Comparison of ENCODE assay signal across 2 cellular contexts in genomic region chr9:105678163-105678562, GRCh38.
TF ChIP-seq lines count a peak whose summit lies in the region.

No MANE protein-coding gene starts in this region.

TF ChIP-seq in GM23338, 12 proteins besides CTCF, POLR2A, EP300 and RAD21:
- TF ChIP-seq JUNB (IDR thresholded peaks at IDR 0.05; ENCODE audit: unreplicated experiment) = no peak
- TF ChIP-seq EZH2 (IDR thresholded peaks at IDR 0.05; ENCODE audit: low read depth, unreplicated experiment) = no peak
- TF ChIP-seq CREB1 (CRISPR knock-in tag; IDR thresholded peaks at IDR 0.05; ENCODE audit: low read depth) = no peak
- TF ChIP-seq, protein P1, sequence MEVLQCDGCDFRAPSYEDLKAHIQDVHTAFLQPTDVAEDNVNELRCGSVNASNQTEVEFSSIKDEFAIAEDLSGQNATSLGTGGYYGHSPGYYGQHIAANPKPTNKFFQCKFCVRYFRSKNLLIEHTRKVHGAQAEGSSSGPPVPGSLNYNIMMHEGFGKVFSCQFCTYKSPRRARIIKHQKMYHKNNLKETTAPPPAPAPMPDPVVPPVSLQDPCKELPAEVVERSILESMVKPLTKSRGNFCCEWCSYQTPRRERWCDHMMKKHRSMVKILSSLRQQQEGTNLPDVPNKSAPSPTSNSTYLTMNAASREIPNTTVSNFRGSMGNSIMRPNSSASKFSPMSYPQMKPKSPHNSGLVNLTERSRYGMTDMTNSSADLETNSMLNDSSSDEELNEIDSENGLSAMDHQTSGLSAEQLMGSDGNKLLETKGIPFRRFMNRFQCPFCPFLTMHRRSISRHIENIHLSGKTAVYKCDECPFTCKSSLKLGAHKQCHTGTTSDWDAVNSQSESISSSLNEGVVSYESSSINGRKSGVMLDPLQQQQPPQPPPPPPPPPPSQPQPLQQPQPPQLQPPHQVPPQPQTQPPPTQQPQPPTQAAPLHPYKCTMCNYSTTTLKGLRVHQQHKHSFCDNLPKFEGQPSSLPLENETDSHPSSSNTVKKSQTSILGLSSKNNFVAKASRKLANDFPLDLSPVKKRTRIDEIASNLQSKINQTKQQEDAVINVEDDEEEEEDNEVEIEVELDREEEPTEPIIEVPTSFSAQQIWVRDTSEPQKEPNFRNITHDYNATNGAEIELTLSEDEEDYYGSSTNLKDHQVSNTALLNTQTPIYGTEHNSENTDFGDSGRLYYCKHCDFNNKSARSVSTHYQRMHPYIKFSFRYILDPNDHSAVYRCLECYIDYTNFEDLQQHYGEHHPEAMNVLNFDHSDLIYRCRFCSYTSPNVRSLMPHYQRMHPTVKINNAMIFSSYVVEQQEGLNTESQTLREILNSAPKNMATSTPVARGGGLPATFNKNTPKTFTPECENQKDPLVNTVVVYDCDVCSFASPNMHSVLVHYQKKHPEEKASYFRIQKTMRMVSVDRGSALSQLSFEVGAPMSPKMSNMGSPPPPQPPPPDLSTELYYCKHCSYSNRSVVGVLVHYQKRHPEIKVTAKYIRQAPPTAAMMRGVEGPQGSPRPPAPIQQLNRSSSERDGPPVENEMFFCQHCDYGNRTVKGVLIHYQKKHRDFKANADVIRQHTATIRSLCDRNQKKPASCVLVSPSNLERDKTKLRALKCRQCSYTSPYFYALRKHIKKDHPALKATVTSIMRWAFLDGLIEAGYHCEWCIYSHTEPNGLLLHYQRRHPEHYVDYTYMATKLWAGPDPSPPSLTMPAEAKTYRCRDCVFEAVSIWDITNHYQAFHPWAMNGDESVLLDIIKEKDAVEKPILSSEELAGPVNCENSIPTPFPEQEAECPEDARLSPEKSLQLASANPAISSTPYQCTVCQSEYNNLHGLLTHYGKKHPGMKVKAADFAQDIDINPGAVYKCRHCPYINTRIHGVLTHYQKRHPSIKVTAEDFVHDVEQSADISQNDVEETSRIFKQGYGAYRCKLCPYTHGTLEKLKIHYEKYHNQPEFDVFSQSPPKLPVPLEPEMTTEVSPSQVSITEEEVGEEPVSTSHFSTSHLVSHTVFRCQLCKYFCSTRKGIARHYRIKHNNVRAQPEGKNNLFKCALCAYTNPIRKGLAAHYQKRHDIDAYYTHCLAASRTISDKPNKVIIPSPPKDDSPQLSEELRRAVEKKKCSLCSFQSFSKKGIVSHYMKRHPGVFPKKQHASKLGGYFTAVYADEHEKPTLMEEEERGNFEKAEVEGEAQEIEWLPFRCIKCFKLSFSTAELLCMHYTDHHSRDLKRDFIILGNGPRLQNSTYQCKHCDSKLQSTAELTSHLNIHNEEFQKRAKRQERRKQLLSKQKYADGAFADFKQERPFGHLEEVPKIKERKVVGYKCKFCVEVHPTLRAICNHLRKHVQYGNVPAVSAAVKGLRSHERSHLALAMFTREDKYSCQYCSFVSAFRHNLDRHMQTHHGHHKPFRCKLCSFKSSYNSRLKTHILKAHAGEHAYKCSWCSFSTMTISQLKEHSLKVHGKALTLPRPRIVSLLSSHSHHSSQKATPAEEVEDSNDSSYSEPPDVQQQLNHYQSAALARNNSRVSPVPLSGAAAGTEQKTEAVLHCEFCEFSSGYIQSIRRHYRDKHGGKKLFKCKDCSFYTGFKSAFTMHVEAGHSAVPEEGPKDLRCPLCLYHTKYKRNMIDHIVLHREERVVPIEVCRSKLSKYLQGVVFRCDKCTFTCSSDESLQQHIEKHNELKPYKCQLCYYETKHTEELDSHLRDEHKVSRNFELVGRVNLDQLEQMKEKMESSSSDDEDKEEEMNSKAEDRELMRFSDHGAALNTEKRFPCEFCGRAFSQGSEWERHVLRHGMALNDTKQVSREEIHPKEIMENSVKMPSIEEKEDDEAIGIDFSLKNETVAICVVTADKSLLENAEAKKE (CRISPR knock-in tag; IDR thresholded peaks at IDR 0.05) = no peak
- no peak for TF ChIP-seq NANOG (IDR thresholded peaks at IDR 0.05; ENCODE audit: borderline replicate concordance)
- no peak for TF ChIP-seq POLR2AphosphoS5 (IDR thresholded peaks at IDR 0.05; ENCODE audit: low read depth)
- no peak for TF ChIP-seq ETS1 (IDR thresholded peaks at IDR 0.05)
- no peak for TF ChIP-seq ZNF331 (CRISPR knock-in tag; IDR thresholded peaks at IDR 0.05; ENCODE audit: low read depth)
- TF ChIP-seq REST (IDR thresholded peaks at IDR 0.05; ENCODE audit: unreplicated experiment) = no peak
- TF ChIP-seq ZNF114 (CRISPR knock-in tag; IDR thresholded peaks at IDR 0.05) = no peak
- TF ChIP-seq STAT1 (IDR thresholded peaks at IDR 0.05; ENCODE audit: unreplicated experiment) = no peak
- no peak for TF ChIP-seq EZH2phosphoT487 (IDR thresholded peaks at IDR 0.05; ENCODE audit: unreplicated experiment)

TF ChIP-seq in H1, 55 proteins besides CTCF, POLR2A, EP300 and RAD21:
- TF ChIP-seq SIN3A (conservative IDR thresholded peaks at IDR 0.05 in 1 of 2, IDR thresholded peaks at IDR 0.05 in 1 of 2; ENCODE audit: low read depth in 1 of 2, low read length in 2 of 2) (no peak), SAP30 (IDR thresholded peaks at IDR 0.05; ENCODE audit: insufficient read depth, insufficient replicate concordance, low read length) (no peak), GTF2F1 (IDR thresholded peaks at IDR 0.05; ENCODE audit: borderline replicate concordance, low read depth, low read length) (no peak), CHD1 (IDR thresholded peaks at IDR 0.05; ENCODE audit: low read depth, low read length) (no peak), POLR2AphosphoS5 (IDR thresholded peaks at IDR 0.05; ENCODE audit: low read depth, low read length) (no peak), PHF8 (conservative IDR thresholded peaks at IDR 0.05; ENCODE audit: low read depth, low read length) (no peak), POU5F1 (IDR thresholded peaks at IDR 0.05; ENCODE audit: low read depth, low read length) (no peak), BCL11A (IDR thresholded peaks at IDR 0.05; ENCODE audit: low read depth in 2 of 2, low read length in 2 of 2) (no peak), FOSL1 (IDR thresholded peaks at IDR 0.05; ENCODE audit: insufficient read depth, low read depth, low read length) (no peak), RXRA (IDR thresholded peaks at IDR 0.05; ENCODE audit: insufficient read depth, low read depth, low read length) (no peak), RBBP5 (IDR thresholded peaks at IDR 0.05; ENCODE audit: borderline replicate concordance, low read depth, low read length) (no peak), TCF12 (IDR thresholded peaks at IDR 0.05; ENCODE audit: low read depth, low read length) (no peak)
